In the genomic region with DNA sequence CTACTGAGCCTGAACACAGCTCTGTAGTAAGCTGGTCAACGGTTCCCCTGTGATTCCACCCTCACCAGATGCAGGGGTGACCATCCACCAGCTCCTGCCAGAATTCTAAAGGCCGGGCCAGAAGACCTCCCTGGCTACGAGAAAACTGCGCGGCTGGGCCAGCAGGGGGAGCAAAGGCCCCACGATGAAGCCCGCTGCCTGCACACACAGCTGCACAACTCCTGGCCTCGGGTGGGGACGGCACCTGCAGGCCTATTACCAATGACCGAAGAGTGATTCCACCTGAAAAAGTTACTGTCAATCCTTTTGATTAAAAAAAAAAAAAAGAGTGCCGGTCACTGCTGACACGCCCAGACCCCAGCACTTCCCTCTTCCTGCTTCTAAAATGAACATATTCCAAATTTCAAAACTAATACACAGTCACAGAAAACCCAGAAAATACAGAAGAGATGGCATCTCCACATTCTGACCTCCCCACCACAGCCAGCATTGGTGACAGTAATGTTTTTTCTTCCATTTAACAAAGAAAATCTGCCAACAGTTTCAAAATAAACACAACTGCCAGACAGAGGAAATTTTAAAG, we compare ENCODE assay signal across 1 cellular context.
TF ChIP-seq lines count a peak whose summit lies in the region.

No MANE protein-coding gene starts in this region.

TF ChIP-seq in GM23338, 12 proteins besides CTCF, POLR2A, EP300 and RAD21 (continued from another document):
- TF ChIP-seq, protein P1, sequence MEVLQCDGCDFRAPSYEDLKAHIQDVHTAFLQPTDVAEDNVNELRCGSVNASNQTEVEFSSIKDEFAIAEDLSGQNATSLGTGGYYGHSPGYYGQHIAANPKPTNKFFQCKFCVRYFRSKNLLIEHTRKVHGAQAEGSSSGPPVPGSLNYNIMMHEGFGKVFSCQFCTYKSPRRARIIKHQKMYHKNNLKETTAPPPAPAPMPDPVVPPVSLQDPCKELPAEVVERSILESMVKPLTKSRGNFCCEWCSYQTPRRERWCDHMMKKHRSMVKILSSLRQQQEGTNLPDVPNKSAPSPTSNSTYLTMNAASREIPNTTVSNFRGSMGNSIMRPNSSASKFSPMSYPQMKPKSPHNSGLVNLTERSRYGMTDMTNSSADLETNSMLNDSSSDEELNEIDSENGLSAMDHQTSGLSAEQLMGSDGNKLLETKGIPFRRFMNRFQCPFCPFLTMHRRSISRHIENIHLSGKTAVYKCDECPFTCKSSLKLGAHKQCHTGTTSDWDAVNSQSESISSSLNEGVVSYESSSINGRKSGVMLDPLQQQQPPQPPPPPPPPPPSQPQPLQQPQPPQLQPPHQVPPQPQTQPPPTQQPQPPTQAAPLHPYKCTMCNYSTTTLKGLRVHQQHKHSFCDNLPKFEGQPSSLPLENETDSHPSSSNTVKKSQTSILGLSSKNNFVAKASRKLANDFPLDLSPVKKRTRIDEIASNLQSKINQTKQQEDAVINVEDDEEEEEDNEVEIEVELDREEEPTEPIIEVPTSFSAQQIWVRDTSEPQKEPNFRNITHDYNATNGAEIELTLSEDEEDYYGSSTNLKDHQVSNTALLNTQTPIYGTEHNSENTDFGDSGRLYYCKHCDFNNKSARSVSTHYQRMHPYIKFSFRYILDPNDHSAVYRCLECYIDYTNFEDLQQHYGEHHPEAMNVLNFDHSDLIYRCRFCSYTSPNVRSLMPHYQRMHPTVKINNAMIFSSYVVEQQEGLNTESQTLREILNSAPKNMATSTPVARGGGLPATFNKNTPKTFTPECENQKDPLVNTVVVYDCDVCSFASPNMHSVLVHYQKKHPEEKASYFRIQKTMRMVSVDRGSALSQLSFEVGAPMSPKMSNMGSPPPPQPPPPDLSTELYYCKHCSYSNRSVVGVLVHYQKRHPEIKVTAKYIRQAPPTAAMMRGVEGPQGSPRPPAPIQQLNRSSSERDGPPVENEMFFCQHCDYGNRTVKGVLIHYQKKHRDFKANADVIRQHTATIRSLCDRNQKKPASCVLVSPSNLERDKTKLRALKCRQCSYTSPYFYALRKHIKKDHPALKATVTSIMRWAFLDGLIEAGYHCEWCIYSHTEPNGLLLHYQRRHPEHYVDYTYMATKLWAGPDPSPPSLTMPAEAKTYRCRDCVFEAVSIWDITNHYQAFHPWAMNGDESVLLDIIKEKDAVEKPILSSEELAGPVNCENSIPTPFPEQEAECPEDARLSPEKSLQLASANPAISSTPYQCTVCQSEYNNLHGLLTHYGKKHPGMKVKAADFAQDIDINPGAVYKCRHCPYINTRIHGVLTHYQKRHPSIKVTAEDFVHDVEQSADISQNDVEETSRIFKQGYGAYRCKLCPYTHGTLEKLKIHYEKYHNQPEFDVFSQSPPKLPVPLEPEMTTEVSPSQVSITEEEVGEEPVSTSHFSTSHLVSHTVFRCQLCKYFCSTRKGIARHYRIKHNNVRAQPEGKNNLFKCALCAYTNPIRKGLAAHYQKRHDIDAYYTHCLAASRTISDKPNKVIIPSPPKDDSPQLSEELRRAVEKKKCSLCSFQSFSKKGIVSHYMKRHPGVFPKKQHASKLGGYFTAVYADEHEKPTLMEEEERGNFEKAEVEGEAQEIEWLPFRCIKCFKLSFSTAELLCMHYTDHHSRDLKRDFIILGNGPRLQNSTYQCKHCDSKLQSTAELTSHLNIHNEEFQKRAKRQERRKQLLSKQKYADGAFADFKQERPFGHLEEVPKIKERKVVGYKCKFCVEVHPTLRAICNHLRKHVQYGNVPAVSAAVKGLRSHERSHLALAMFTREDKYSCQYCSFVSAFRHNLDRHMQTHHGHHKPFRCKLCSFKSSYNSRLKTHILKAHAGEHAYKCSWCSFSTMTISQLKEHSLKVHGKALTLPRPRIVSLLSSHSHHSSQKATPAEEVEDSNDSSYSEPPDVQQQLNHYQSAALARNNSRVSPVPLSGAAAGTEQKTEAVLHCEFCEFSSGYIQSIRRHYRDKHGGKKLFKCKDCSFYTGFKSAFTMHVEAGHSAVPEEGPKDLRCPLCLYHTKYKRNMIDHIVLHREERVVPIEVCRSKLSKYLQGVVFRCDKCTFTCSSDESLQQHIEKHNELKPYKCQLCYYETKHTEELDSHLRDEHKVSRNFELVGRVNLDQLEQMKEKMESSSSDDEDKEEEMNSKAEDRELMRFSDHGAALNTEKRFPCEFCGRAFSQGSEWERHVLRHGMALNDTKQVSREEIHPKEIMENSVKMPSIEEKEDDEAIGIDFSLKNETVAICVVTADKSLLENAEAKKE (CRISPR knock-in tag; IDR thresholded peaks at IDR 0.05), result no peak
- no peak for TF ChIP-seq CREB1 (CRISPR knock-in tag; IDR thresholded peaks at IDR 0.05; ENCODE audit: low read depth)
- TF ChIP-seq, protein P2, sequence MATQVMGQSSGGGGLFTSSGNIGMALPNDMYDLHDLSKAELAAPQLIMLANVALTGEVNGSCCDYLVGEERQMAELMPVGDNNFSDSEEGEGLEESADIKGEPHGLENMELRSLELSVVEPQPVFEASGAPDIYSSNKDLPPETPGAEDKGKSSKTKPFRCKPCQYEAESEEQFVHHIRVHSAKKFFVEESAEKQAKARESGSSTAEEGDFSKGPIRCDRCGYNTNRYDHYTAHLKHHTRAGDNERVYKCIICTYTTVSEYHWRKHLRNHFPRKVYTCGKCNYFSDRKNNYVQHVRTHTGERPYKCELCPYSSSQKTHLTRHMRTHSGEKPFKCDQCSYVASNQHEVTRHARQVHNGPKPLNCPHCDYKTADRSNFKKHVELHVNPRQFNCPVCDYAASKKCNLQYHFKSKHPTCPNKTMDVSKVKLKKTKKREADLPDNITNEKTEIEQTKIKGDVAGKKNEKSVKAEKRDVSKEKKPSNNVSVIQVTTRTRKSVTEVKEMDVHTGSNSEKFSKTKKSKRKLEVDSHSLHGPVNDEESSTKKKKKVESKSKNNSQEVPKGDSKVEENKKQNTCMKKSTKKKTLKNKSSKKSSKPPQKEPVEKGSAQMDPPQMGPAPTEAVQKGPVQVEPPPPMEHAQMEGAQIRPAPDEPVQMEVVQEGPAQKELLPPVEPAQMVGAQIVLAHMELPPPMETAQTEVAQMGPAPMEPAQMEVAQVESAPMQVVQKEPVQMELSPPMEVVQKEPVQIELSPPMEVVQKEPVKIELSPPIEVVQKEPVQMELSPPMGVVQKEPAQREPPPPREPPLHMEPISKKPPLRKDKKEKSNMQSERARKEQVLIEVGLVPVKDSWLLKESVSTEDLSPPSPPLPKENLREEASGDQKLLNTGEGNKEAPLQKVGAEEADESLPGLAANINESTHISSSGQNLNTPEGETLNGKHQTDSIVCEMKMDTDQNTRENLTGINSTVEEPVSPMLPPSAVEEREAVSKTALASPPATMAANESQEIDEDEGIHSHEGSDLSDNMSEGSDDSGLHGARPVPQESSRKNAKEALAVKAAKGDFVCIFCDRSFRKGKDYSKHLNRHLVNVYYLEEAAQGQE (IDR thresholded peaks at IDR 0.05; ENCODE audit: unreplicated experiment), result no peak
- no peak for TF ChIP-seq ZNF331 (CRISPR knock-in tag; IDR thresholded peaks at IDR 0.05; ENCODE audit: low read depth)
- no peak for TF ChIP-seq EZH2 (IDR thresholded peaks at IDR 0.05; ENCODE audit: low read depth, unreplicated experiment)
- TF ChIP-seq EZH2phosphoT487 (IDR thresholded peaks at IDR 0.05; ENCODE audit: unreplicated experiment), result no peak
- TF ChIP-seq POLR2AphosphoS5 (IDR thresholded peaks at IDR 0.05; ENCODE audit: low read depth), result no peak
- no peak for TF ChIP-seq ZNF114 (CRISPR knock-in tag; IDR thresholded peaks at IDR 0.05)
- TF ChIP-seq JUNB (IDR thresholded peaks at IDR 0.05; ENCODE audit: unreplicated experiment), result no peak
- no peak for TF ChIP-seq STAT1 (IDR thresholded peaks at IDR 0.05; ENCODE audit: unreplicated experiment)
- no peak for TF ChIP-seq NANOG (IDR thresholded peaks at IDR 0.05; ENCODE audit: borderline replicate concordance)
